ENCODE assay signal across 8 cellular contexts in genomic region chr15:76311071-76311956, GRCh38. TPM values are rescaled to one million over a fixed set of nuclear protein-coding genes. Genes with fewer than 3 reads are reported as not detected.
DNase-seq lines count a peak whose midpoint lies in the region; ATAC-seq, FAIRE-seq and TF ChIP-seq lines count a peak whose summit lies in the region.

TSS of gene ETFA (minus strand) at chr15:76311469. CDS start at chr15:76311388, 81 bp downstream.

- H3K36me3 ChIP-seq in kidney (ENCODE audit: control insufficient read depth in 1 of 2, insufficient read depth in 2 of 2, low read length in 2 of 2): no peaks in the 10 kb centered on the region

- H3K4me1 ChIP-seq in kidney (ENCODE audit: control insufficient read depth in 1 of 2, insufficient read depth in 1 of 2, low read depth in 1 of 2, low read length in 2 of 2): peaks cover 0 to 4% of the 10 kb centered on the region in 2 donors

- H3K9ac ChIP-seq in kidney (ENCODE audit: low read length in 2 of 2): peak within 1 kb of the TSS; percentile 97 to 100

- intact Hi-C loops in kidney (cut with DNase I): no loop called here

- TF ChIP-seq CTCF in kidney (IDR thresholded peaks at IDR 0.05; ENCODE audit: borderline replicate concordance, extremely low read depth, insufficient read depth): no peak

- peak within 1 kb of the TSS; percentile 87 to 92 for H3K27ac ChIP-seq in kidney (ENCODE audit: low read depth in 2 of 2, low read length in 2 of 2)

- H3K9me3 ChIP-seq in kidney (ENCODE audit: control insufficient read depth in 1 of 2, low read length in 2 of 2): no peaks in the 10 kb centered on the region

- FAIRE-seq in kidney (lab: Jason Lieb, UNC): no peak

- DNase-seq in AG20443 (ENCODE audit: low spot score) (peak; percentile 99), NCI-H446 (lab: John Stamatoyannopoulos, UW) (peak; percentile 90 to 98), cerebellar cortex (ENCODE audit: low spot score) (peak; percentile 93), kidney (peak; percentile 99)
- peak; percentile 75 to 84 for DNase-seq in stimulated activated CD4-positive, alpha-beta T cell treated with anti-CD3 and anti-CD28 coated beads, Interleukin-15, amount 100 ng/mL, for 1 hour (ENCODE audit: low read depth in 1 of 2, low spot score in 1 of 2)

- H3K4me3 ChIP-seq in kidney (ENCODE audit: low read length in 2 of 2): peak within 1 kb of the TSS; percentile 89 to 96

- ATAC-seq in GM19043 (IDR thresholded peaks at IDR 0.05; ENCODE audit: low read depth, unreplicated experiment) (peak; percentile 97), HG03354 (IDR thresholded peaks at IDR 0.05; ENCODE audit: poor library complexity, severe bottlenecking, unreplicated experiment) (peak; percentile 98)
- ATAC-seq in activated CD4-positive, CD25-positive, alpha-beta regulatory T cell treated with anti-CD3 and anti-CD28 coated beads, Interleukin-2, amount 50 U/mL, for 24 hours: peak; percentile 98 to 99

RNA-seq across cellular contexts. Expression of gene ETFA, which starts in this region (rescaled TPM):
- 90.1 TPM for total RNA-seq in kidney
- polyA plus RNA-seq in kidney (ENCODE audit: insufficient read depth, low read depth, low replicate concordance): 261 TPM

Comparison
In these comparisons a context has a peak if more than half of its experiments do, and no peak if none do; other contexts are left out.
1. Peak in every context shown above with its lines: DNase-seq, ATAC-seq, H3K4me3 ChIP-seq and H3K27ac ChIP-seq.